In genomic region chr11:122333476-122333875, GRCh38 we compare ENCODE assay signal across 24 cellular contexts.
"Had no signal": no experiment of that assay in that cellular context is flagged by ENCODE, and none has a peak within 500 bp of the region (broad histone marks: within the 10 kb centered on the region; RNA-seq: fewer than 3 reads in every experiment).

No MANE protein-coding gene starts in this region.

- H3K27me3 ChIP-seq: dorsolateral prefrontal cortex, esophagus squamous epithelium, gastrocnemius medialis, heart right ventricle had no signal

- H3K36me3 ChIP-seq: esophagus squamous epithelium, gastrocnemius medialis, heart right ventricle, lower lobe of right lung had no signal

- H3K4me1 Mint-ChIP-seq: naive B cell had no signal

- ATAC-seq: esophagus mucosa, gastrocnemius medialis, heart right ventricle, left cardiac atrium, left lobe of liver, left ventricle myocardium superior, lower lobe of right lung, mucosa of descending colon had no signal

- H3K4me1 ChIP-seq: esophagus squamous epithelium, gastrocnemius medialis had no signal

- H3K27ac Mint-ChIP-seq: mesothelial cell of epicardium, naive B cell had no signal

- H3K9me3 Mint-ChIP-seq: mesothelial cell of epicardium had no signal

- H3K36me3 Mint-ChIP-seq: mesothelial cell of epicardium, naive B cell had no signal

- H3K27ac ChIP-seq: coronary artery, epithelial cell of prostate, esophagus squamous epithelium, gastrocnemius medialis, lower lobe of right lung had no signal

- H3K4me3 ChIP-seq: coronary artery, dorsolateral prefrontal cortex, esophagus squamous epithelium, gastrocnemius medialis, heart right ventricle, lower lobe of right lung, mucosa of descending colon had no signal

- DNase-seq: dermis blood vessel endothelial cell; dorsolateral prefrontal cortex; effector CD4-positive, alpha-beta T cell; effector memory CD4-positive, alpha-beta T cell; erythroblast; esophagus squamous epithelium; foreskin fibroblast; foreskin melanocyte; gastrocnemius medialis; glutamatergic neuron; head of caudate nucleus; heart right ventricle; hippocampal formation; left cardiac atrium; left ventricle myocardium superior; lower lobe of right lung; mesenchymal stem cell; mucosa of descending colon; naive B cell had no signal

- H3K4me3 Mint-ChIP-seq: mesothelial cell of epicardium, naive B cell had no signal

- H3K9me3 ChIP-seq: esophagus squamous epithelium, gastrocnemius medialis, heart right ventricle, lower lobe of right lung, mucosa of descending colon had no signal
